In the genomic region with DNA sequence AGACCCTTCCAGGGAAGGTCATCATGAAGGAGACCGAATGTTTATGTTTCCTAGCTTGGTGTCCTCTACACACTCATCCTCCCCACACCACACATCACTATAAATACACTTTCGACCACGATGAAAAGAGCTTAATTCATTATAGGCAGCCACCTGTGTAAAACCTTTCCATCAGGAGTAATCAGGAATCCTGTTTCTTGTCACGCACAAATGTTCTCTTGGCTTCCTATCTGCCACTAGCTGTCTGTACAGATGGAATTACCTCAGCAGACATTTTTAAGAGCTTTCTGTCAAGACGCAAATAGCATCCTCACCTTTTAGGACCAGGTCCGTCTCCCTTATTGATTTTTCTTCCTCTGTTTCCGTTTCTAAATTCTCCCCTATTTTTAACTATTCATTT, we compare ENCODE assay signal across 1 cellular context.
TF ChIP-seq lines count a peak whose summit lies in the region.

No MANE protein-coding gene starts in this region.

TF ChIP-seq in GM23338, 12 proteins besides CTCF, POLR2A, EP300 and RAD21 (continued from another document):
- TF ChIP-seq, protein P1, sequence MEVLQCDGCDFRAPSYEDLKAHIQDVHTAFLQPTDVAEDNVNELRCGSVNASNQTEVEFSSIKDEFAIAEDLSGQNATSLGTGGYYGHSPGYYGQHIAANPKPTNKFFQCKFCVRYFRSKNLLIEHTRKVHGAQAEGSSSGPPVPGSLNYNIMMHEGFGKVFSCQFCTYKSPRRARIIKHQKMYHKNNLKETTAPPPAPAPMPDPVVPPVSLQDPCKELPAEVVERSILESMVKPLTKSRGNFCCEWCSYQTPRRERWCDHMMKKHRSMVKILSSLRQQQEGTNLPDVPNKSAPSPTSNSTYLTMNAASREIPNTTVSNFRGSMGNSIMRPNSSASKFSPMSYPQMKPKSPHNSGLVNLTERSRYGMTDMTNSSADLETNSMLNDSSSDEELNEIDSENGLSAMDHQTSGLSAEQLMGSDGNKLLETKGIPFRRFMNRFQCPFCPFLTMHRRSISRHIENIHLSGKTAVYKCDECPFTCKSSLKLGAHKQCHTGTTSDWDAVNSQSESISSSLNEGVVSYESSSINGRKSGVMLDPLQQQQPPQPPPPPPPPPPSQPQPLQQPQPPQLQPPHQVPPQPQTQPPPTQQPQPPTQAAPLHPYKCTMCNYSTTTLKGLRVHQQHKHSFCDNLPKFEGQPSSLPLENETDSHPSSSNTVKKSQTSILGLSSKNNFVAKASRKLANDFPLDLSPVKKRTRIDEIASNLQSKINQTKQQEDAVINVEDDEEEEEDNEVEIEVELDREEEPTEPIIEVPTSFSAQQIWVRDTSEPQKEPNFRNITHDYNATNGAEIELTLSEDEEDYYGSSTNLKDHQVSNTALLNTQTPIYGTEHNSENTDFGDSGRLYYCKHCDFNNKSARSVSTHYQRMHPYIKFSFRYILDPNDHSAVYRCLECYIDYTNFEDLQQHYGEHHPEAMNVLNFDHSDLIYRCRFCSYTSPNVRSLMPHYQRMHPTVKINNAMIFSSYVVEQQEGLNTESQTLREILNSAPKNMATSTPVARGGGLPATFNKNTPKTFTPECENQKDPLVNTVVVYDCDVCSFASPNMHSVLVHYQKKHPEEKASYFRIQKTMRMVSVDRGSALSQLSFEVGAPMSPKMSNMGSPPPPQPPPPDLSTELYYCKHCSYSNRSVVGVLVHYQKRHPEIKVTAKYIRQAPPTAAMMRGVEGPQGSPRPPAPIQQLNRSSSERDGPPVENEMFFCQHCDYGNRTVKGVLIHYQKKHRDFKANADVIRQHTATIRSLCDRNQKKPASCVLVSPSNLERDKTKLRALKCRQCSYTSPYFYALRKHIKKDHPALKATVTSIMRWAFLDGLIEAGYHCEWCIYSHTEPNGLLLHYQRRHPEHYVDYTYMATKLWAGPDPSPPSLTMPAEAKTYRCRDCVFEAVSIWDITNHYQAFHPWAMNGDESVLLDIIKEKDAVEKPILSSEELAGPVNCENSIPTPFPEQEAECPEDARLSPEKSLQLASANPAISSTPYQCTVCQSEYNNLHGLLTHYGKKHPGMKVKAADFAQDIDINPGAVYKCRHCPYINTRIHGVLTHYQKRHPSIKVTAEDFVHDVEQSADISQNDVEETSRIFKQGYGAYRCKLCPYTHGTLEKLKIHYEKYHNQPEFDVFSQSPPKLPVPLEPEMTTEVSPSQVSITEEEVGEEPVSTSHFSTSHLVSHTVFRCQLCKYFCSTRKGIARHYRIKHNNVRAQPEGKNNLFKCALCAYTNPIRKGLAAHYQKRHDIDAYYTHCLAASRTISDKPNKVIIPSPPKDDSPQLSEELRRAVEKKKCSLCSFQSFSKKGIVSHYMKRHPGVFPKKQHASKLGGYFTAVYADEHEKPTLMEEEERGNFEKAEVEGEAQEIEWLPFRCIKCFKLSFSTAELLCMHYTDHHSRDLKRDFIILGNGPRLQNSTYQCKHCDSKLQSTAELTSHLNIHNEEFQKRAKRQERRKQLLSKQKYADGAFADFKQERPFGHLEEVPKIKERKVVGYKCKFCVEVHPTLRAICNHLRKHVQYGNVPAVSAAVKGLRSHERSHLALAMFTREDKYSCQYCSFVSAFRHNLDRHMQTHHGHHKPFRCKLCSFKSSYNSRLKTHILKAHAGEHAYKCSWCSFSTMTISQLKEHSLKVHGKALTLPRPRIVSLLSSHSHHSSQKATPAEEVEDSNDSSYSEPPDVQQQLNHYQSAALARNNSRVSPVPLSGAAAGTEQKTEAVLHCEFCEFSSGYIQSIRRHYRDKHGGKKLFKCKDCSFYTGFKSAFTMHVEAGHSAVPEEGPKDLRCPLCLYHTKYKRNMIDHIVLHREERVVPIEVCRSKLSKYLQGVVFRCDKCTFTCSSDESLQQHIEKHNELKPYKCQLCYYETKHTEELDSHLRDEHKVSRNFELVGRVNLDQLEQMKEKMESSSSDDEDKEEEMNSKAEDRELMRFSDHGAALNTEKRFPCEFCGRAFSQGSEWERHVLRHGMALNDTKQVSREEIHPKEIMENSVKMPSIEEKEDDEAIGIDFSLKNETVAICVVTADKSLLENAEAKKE (CRISPR knock-in tag; IDR thresholded peaks at IDR 0.05): no peak
- no peak for TF ChIP-seq ZNF331 (CRISPR knock-in tag; IDR thresholded peaks at IDR 0.05; ENCODE audit: low read depth)
- no peak for TF ChIP-seq POLR2AphosphoS5 (IDR thresholded peaks at IDR 0.05; ENCODE audit: low read depth)
